ENCODE assay signal across 28 cellular contexts in the genomic region with DNA sequence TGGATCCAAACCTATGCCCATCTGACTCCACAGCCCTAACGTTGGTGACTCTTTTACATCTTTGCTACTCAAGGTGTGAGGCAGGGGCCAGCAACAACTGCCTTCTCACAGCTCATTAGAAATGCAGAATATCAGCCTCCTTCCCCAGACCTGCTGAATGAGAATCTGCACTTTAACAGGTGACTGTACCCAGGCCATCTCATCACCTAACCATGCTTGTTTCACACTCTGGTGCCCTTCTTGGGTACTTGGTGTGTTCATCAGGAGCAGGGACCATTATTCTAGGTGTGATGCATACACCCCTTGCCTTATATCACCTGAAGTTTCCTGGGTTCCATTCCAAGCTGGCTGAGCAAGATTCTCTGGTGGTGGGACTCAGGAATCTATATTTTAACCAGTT.
"Had no signal": no experiment of that assay in that cellular context is flagged by ENCODE, and none has a peak within 500 bp of the region (broad histone marks: within the 10 kb centered on the region; RNA-seq: fewer than 3 reads in every experiment).

No MANE protein-coding gene starts in this region.

- DNase-seq: occipital lobe; ovary; posterior cingulate gyrus; psoas muscle; right cardiac atrium; right lobe of liver; sigmoid colon; small intestine; stimulated activated CD4-positive, alpha-beta T cell treated with anti-CD3 and anti-CD28 coated beads, Interleukin-15, amount 100 ng/mL, for 24 hours; stimulated activated CD4-positive, alpha-beta T cell treated with anti-CD3 and anti-CD28 coated beads, Interleukin-2, amount 100 ng/mL, for 24 hours; stimulated activated CD4-positive, alpha-beta T cell treated with anti-CD3 and anti-CD28 coated beads, Interleukin-2, amount 100 ng/mL, for 48 hours; stimulated activated CD4-positive, alpha-beta T cell treated with anti-CD3 and anti-CD28 coated beads, Interleukin-4, amount 100 ng/mL, for 24 hours; stimulated activated naive B cell treated with anti-CD40 and anti-IgM and Interleukin-4, amounts not matched to agents 10 μg/mL and 1 μg/mL and 100 μg/mL, for 72 hours; stimulated activated naive CD4-positive, alpha-beta T cell treated with Interleukin-2 at 50 U/mL for 16 hours; stomach; thyroid gland; trophoblast cell; upper lobe of left lung had no signal

- H3K4me1 Mint-ChIP-seq: neural progenitor cell had no signal

- H3K79me2 ChIP-seq: parathyroid adenoma had no signal

- H3K36me3 ChIP-seq: neural progenitor cell, ovary, right lobe of liver, sigmoid colon, stomach, thoracic aorta, thyroid gland, tibial nerve, upper lobe of left lung, vagina had no signal

- H3K27me3 Mint-ChIP-seq: progenitor cell of endocrine pancreas; stimulated activated naive CD8-positive, alpha-beta T cell treated with anti-CD3 and anti-CD28 coated beads, Interleukin-15, Interleukin-2, amounts not matched to agents 100 ng/mL and 50 ng/mL, for 24 hours had no signal

- H3K4me2 ChIP-seq: neural progenitor cell had no signal

- H3K9me3 Mint-ChIP-seq: stimulated activated effector memory CD8-positive, alpha-beta T cell treated with anti-CD3 and anti-CD28 coated beads, Interleukin-12 subunit alpha, Interleukin-12 subunit beta, amount 100 ng/mL, for 72 hours; stimulated activated naive CD8-positive, alpha-beta T cell treated with anti-CD3 and anti-CD28 coated beads, Interleukin-15, Interleukin-2, amounts not matched to agents 100 ng/mL and 50 ng/mL, for 24 hours had no signal

- H3K4me3 Mint-ChIP-seq: nephron; neural progenitor cell; stimulated activated effector memory CD8-positive, alpha-beta T cell treated with anti-CD3 and anti-CD28 coated beads, Interleukin-12 subunit alpha, Interleukin-12 subunit beta, amount 100 ng/mL, for 72 hours; stimulated activated naive B cell treated with anti-CD40 and anti-IgM and Interleukin-4, amounts not matched to agents 10 μg/mL and 1 μg/mL and 100 μg/mL, for 72 hours; stimulated activated naive CD8-positive, alpha-beta T cell treated with anti-CD3 and anti-CD28 coated beads, Interleukin-15, Interleukin-2, amounts not matched to agents 100 ng/mL and 50 ng/mL, for 24 hours had no signal

- FAIRE-seq: small intestine, urothelium cell line had no signal

- H3K27ac Mint-ChIP-seq: nephron; neural progenitor cell; progenitor cell of endocrine pancreas; stimulated activated effector memory CD8-positive, alpha-beta T cell treated with anti-CD3 and anti-CD28 coated beads, Interleukin-12 subunit alpha, Interleukin-12 subunit beta, amount 100 ng/mL, for 72 hours; stimulated activated naive B cell treated with anti-CD40 and anti-IgM and Interleukin-4, amounts not matched to agents 10 μg/mL and 1 μg/mL and 100 μg/mL, for 72 hours; stimulated activated naive CD8-positive, alpha-beta T cell treated with anti-CD3 and anti-CD28 coated beads, Interleukin-15, Interleukin-2, amounts not matched to agents 100 ng/mL and 50 ng/mL, for 24 hours had no signal

- H3K27ac ChIP-seq: neural progenitor cell, ovary, parathyroid adenoma, psoas muscle, right lobe of liver, sigmoid colon, stomach, thoracic aorta, thyroid gland, tibial nerve, upper lobe of left lung, vagina had no signal

- H3K27me3 ChIP-seq: neural progenitor cell, ovary, right lobe of liver, sigmoid colon, stomach, thyroid gland, tibial nerve, upper lobe of left lung, vagina had no signal

- ATAC-seq: psoas muscle; right cardiac atrium; right lobe of liver; stimulated activated effector memory CD8-positive, alpha-beta T cell treated with anti-CD3 and anti-CD28 coated beads, Interleukin-12 subunit alpha, Interleukin-12 subunit beta, amount 100 ng/mL, for 72 hours; stimulated activated naive B cell treated with anti-CD40 and anti-IgM and Interleukin-4, amounts not matched to agents 10 μg/mL and 1 μg/mL and 100 μg/mL, for 72 hours had no signal

- H3K9ac ChIP-seq: neural progenitor cell, parathyroid adenoma had no signal

- H2AFZ ChIP-seq: neural progenitor cell, parathyroid adenoma had no signal

- H3K4me3 ChIP-seq: neural progenitor cell, ovary, psoas muscle, right lobe of liver, sigmoid colon, stomach, thoracic aorta, thyroid gland, tibial nerve, upper lobe of left lung, vagina had no signal

- H3K9me3 ChIP-seq: ovary, right lobe of liver, thoracic aorta, thyroid gland, upper lobe of left lung, vagina had no signal

- H3K36me3 Mint-ChIP-seq: neural progenitor cell; stimulated activated effector memory CD8-positive, alpha-beta T cell treated with anti-CD3 and anti-CD28 coated beads, Interleukin-12 subunit alpha, Interleukin-12 subunit beta, amount 100 ng/mL, for 72 hours; stimulated activated naive B cell treated with anti-CD40 and anti-IgM and Interleukin-4, amounts not matched to agents 10 μg/mL and 1 μg/mL and 100 μg/mL, for 72 hours had no signal

- H3K4me1 ChIP-seq: neural progenitor cell, parathyroid adenoma, psoas muscle, right lobe of liver, sigmoid colon, stomach, thyroid gland, tibial nerve, upper lobe of left lung, vagina had no signal
